Comparison of ENCODE assay signal across 16 cellular contexts in the genomic region with DNA sequence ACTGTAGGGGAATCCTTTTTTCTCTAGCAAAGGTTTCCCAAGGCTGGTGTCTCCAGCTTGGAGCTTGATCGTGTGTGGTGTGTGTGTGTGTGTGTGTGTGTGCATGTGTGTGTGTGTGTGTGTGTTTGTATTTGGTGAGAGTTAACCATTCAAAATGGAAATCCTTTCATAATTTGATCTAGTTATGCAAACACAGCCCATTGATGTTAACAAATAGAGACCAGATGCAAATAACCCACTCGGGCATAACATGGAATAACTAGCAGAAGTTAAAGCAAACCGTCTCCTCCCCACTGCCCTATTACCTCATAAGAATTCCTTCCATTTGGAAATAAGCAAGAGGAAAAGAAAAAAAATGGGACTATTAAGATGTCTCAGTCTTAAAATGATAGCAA. TPM values are rescaled to one million over a fixed set of nuclear protein-coding genes. Genes with fewer than 3 reads are reported as not detected.
A peak's percentile ranks its signal among the peaks of the same experiment; 100 is the strongest.
DNase-seq lines count a peak whose midpoint lies in the region; ATAC-seq and TF ChIP-seq lines count a peak whose summit lies in the region.
"Had no signal": no experiment of that assay in that cellular context is flagged by ENCODE, and none has a peak within 500 bp of the region (broad histone marks: within the 10 kb centered on the region; RNA-seq: fewer than 3 reads in every experiment).

No MANE protein-coding gene starts in this region.

- H3K27me3 Mint-ChIP-seq in T-helper 1 cell treated with Interleukin-12 subunit alpha and Interleukin-12 subunit beta and Interleukin-4 antibody, amounts not matched to agents 30 μg/mL and 1 μg/mL, for 36 hours (ENCODE audit: low read depth), result no peaks in the 10 kb centered on the region
- peaks cover 25% of the 10 kb centered on the region for H3K27me3 Mint-ChIP-seq in activated naive CD8-positive, alpha-beta T cell treated with anti-CD3 and anti-CD28 coated beads for 36 hours

- H3K9me3 Mint-ChIP-seq in T-helper 1 cell treated with Interleukin-12 subunit alpha and Interleukin-12 subunit beta and Interleukin-4 antibody, amounts not matched to agents 30 μg/mL and 1 μg/mL, for 36 hours, result no peaks in the 10 kb centered on the region
- no peaks in the 10 kb centered on the region for H3K9me3 Mint-ChIP-seq in activated naive CD8-positive, alpha-beta T cell treated with anti-CD3 and anti-CD28 coated beads for 36 hours

- peak overlapping the region; percentile 35; the same call in 1 of the 2 replicates for H3K9ac ChIP-seq in KMS-11

- peaks cover 32% of the 10 kb centered on the region for H3K4me1 ChIP-seq in KMS-11 (ENCODE audit: low read depth, poor library complexity, severe bottlenecking)
- peaks cover 56% of the 10 kb centered on the region for H3K4me1 ChIP-seq in osteoblast (ENCODE audit: insufficient read depth, low read length)

- H3K79me2 ChIP-seq in KMS-11 (ENCODE audit: insufficient read depth, low read depth) (no peaks in the 10 kb centered on the region), osteoblast (ENCODE audit: insufficient read depth, low read length) (no peaks in the 10 kb centered on the region)

- H3K4me1 Mint-ChIP-seq in T-helper 1 cell treated with Interleukin-12 subunit alpha and Interleukin-12 subunit beta and Interleukin-4 antibody, amounts not matched to agents 30 μg/mL and 1 μg/mL, for 36 hours (ENCODE audit: low read depth), result peaks cover 14% of the 10 kb centered on the region
- H3K4me1 Mint-ChIP-seq in activated naive CD8-positive, alpha-beta T cell treated with anti-CD3 and anti-CD28 coated beads for 36 hours, result peaks cover 17% of the 10 kb centered on the region

- H3K27me3 ChIP-seq in KMS-11 (ENCODE audit: insufficient read depth, low read depth), result no peaks in the 10 kb centered on the region
- H3K27me3 ChIP-seq in osteoblast (ENCODE audit: insufficient read depth, low read length), result no peaks in the 10 kb centered on the region
- H3K27me3 ChIP-seq: neutrophil, tibial artery had no signal

- peak overlapping the region; percentile 76 for H2AFZ ChIP-seq in KMS-11 (ENCODE audit: low read depth)
- H2AFZ ChIP-seq in osteoblast (ENCODE audit: low read length), result peak overlapping the region; percentile 86

- H3K27ac ChIP-seq in KMS-11 (peak overlapping the region; percentile 63), osteoblast (ENCODE audit: low read depth, low read length) (peak overlapping the region; percentile 94)
- H3K27ac ChIP-seq: neutrophil, tibial artery had no signal

- H3K4me3 Mint-ChIP-seq in T-helper 1 cell treated with Interleukin-12 subunit alpha and Interleukin-12 subunit beta and Interleukin-4 antibody, amounts not matched to agents 30 μg/mL and 1 μg/mL, for 36 hours, result no peak overlapping the region
- peak overlapping the region; percentile 2 for H3K4me3 Mint-ChIP-seq in activated naive CD8-positive, alpha-beta T cell treated with anti-CD3 and anti-CD28 coated beads for 36 hours

- peak overlapping the region; percentile 72 for H3K27ac Mint-ChIP-seq in T-helper 1 cell treated with Interleukin-12 subunit alpha and Interleukin-12 subunit beta and Interleukin-4 antibody, amounts not matched to agents 30 μg/mL and 1 μg/mL, for 36 hours
- H3K27ac Mint-ChIP-seq in activated naive CD8-positive, alpha-beta T cell treated with anti-CD3 and anti-CD28 coated beads for 36 hours, result no peak overlapping the region

- TF ChIP-seq CTCF in KMS-11 (conservative IDR thresholded peaks at IDR 0.05; ENCODE audit: low read depth, low read length) (no peak), osteoblast (IDR thresholded peaks at IDR 0.05; ENCODE audit: extremely low read depth, low read depth, low read length) (no peak), GM20000 (IDR thresholded peaks at IDR 0.05; ENCODE audit: extremely low read depth, missing control alignments) (no peak)

- H4K20me1 ChIP-seq in KMS-11 (ENCODE audit: insufficient read depth), result no peaks in the 10 kb centered on the region
- no peaks in the 10 kb centered on the region for H4K20me1 ChIP-seq in osteoblast (ENCODE audit: insufficient read depth, low read length)

- no peak for ATAC-seq in GM21528 (IDR thresholded peaks at IDR 0.05; ENCODE audit: low FRiP score, unreplicated experiment)

- H3K9me3 ChIP-seq in osteoblast (ENCODE audit: low read depth, low read length), result no peaks in the 10 kb centered on the region
- H3K9me3 ChIP-seq: neutrophil, tibial artery had no signal

- no peaks in the 10 kb centered on the region for H3K36me3 Mint-ChIP-seq in T-helper 1 cell treated with Interleukin-12 subunit alpha and Interleukin-12 subunit beta and Interleukin-4 antibody, amounts not matched to agents 30 μg/mL and 1 μg/mL, for 36 hours (ENCODE audit: low read depth)
- H3K36me3 Mint-ChIP-seq in activated naive CD8-positive, alpha-beta T cell treated with anti-CD3 and anti-CD28 coated beads for 36 hours, result no peaks in the 10 kb centered on the region

- H3K36me3 ChIP-seq in KMS-11 (ENCODE audit: insufficient read depth) (no peaks in the 10 kb centered on the region), osteoblast (ENCODE audit: insufficient read depth, low read length) (no peaks in the 10 kb centered on the region)
- H3K36me3 ChIP-seq: neutrophil, tibial artery had no signal

- DNase-seq in T-helper 1 cell (no peak), osteoblast (ENCODE audit: insufficient read length, low spot score, missing footprints) (no peak), superior temporal gyrus (ENCODE audit: extremely low spot score) (no peak), GM20000 (ENCODE audit: low spot score) (no peak)
- DNase-seq in activated naive CD8-positive, alpha-beta T cell treated with anti-CD3 and anti-CD28 coated beads for 36 hours, result no peak
- DNase-seq: activated CD4-positive, alpha-beta T cell treated with anti-CD3 and anti-CD28 coated beads, Interleukin-2, amount 50 U/mL, for 1 hour; activated effector memory CD4-positive, alpha-beta T cell treated with Interleukin-2 at 50 U/mL for 16 hours; GF-D8; midbrain; Right ventricle myocardium superior; T1000; tibial artery had no signal

- H3K4me3 ChIP-seq in KMS-11 (IDR thresholded peaks at IDR 0.05; ENCODE audit: insufficient read depth, low read depth, low read length), result no peak overlapping the region
- peak overlapping the region; percentile 58 for H3K4me3 ChIP-seq in osteoblast (ENCODE audit: insufficient read depth, low read length)
- H3K4me3 ChIP-seq: tibial artery had no signal

- H3K4me2 ChIP-seq in KMS-11 (peak overlapping the region; percentile 74), osteoblast (ENCODE audit: insufficient read depth, low read length) (peak overlapping the region; percentile 77)

RNA-seq across cellular contexts. Expression of a gene that starts 24.9 kb away (rescaled TPM):
- 1 to 10 TPM; 3.0 to 3.2 TPM for total RNA-seq in activated naive CD8-positive, alpha-beta T cell treated with anti-CD3 and anti-CD28 coated beads for 36 hours
- 10.0 and 10.5 TPM in 2 replicates for total RNA-seq in osteoblast
